In the genomic region with DNA sequence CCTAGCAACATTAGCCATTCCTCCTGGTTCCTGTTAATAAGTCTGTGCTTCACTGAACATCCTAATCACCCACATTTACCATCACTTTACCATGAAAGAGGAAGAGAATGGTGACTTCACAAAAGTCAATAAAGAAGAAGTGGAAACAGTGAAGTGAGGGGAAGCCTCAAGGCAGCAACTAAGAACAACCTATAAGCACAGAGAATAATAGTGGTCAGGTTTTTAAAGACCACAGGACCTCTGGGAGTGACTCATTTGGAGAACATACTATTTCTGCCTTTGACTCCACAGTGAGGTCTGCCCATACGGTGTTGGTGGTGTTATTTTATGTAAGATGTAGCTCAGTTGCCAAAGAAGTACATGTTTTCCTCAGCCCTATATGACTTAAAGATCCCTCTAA, we compare ENCODE assay signal across 9 cellular contexts.
DNase-seq lines count a peak whose midpoint lies in the region; ATAC-seq, FAIRE-seq and TF ChIP-seq lines count a peak whose summit lies in the region.
"Had no signal": no experiment of that assay in that cellular context is flagged by ENCODE, and none has a peak within 500 bp of the region (broad histone marks: within the 10 kb centered on the region; RNA-seq: fewer than 3 reads in every experiment).

No MANE protein-coding gene starts in this region.

- TF ChIP-seq CTCF in NB4 (IDR thresholded peaks at IDR 0.05; ENCODE audit: low read depth, low read length), result no peak
- no peak for TF ChIP-seq CTCF in bronchial epithelial cell (IDR thresholded peaks at IDR 0.05; ENCODE audit: insufficient read depth, low read length, severe bottlenecking)
- no peak for TF ChIP-seq CTCF in WERI-Rb-1 (IDR thresholded peaks at IDR 0.05; ENCODE audit: low read depth, low read length)
- no peak for TF ChIP-seq CTCF in endothelial cell (IDR thresholded peaks at IDR 0.05; ENCODE audit: unreplicated experiment)
- TF ChIP-seq CTCF in D721Med (IDR thresholded peaks at IDR 0.05; ENCODE audit: insufficient read depth, missing control alignments), result no peak

- no peak overlapping the region for H3K4me3 Mint-ChIP-seq in stimulated activated memory B cell treated with anti-CD40 and anti-IgM and Interleukin-4, amounts not matched to agents 10 μg/mL and 1 μg/mL and 100 μg/mL, for 72 hours
- H3K4me3 Mint-ChIP-seq in endothelial cell (ENCODE audit: unreplicated experiment), result no peak overlapping the region

- DNase-seq in NB4 (ENCODE audit: low read depth) (peak; percentile 93), bronchial epithelial cell (ENCODE audit: low read depth) (peak; percentile 47), WERI-Rb-1 (no peak), endothelial cell (ENCODE audit: low spot score) (no peak), D721Med (ENCODE audit: insufficient read length, low spot score) (no peak)

- no peak overlapping the region for H3K4me3 ChIP-seq in NB4 (ENCODE audit: low read depth, low read length)
- no peak overlapping the region for H3K4me3 ChIP-seq in bronchial epithelial cell (ENCODE audit: low read depth, low read length)
- H3K4me3 ChIP-seq in WERI-Rb-1 (ENCODE audit: low read depth, low read length), result no peak overlapping the region
- H3K4me3 ChIP-seq: SK-N-MC had no signal

- no peaks in the 10 kb centered on the region for H3K27me3 Mint-ChIP-seq in stimulated activated memory B cell treated with anti-CD40 and anti-IgM and Interleukin-4, amounts not matched to agents 10 μg/mL and 1 μg/mL and 100 μg/mL, for 72 hours
- peaks cover 4% of the 10 kb centered on the region for H3K27me3 Mint-ChIP-seq in endothelial cell (ENCODE audit: unreplicated experiment)

- no peak for FAIRE-seq in bronchial epithelial cell (lab: Jason Lieb, UNC)
- FAIRE-seq in D721Med (lab: Jason Lieb, UNC), result no peak

- ATAC-seq in GM18868 (IDR thresholded peaks at IDR 0.05; ENCODE audit: unreplicated experiment), result peak; percentile 86
- ATAC-seq in HG02588 (IDR thresholded peaks at IDR 0.05; ENCODE audit: unreplicated experiment), result peak; percentile 87
- peak; percentile 95 for ATAC-seq in stimulated activated memory B cell treated with anti-CD40 and anti-IgM and Interleukin-4, amounts not matched to agents 10 μg/mL and 1 μg/mL and 100 μg/mL, for 72 hours

- H3K9me3 Mint-ChIP-seq in stimulated activated memory B cell treated with anti-CD40 and anti-IgM and Interleukin-4, amounts not matched to agents 10 μg/mL and 1 μg/mL and 100 μg/mL, for 72 hours, result no peaks in the 10 kb centered on the region
- no peaks in the 10 kb centered on the region for H3K9me3 Mint-ChIP-seq in endothelial cell (ENCODE audit: unreplicated experiment)

- H3K27ac Mint-ChIP-seq in stimulated activated memory B cell treated with anti-CD40 and anti-IgM and Interleukin-4, amounts not matched to agents 10 μg/mL and 1 μg/mL and 100 μg/mL, for 72 hours, result peak overlapping the region; percentile 94
- no peak overlapping the region for H3K27ac Mint-ChIP-seq in endothelial cell (ENCODE audit: unreplicated experiment)

- H3K27me3 ChIP-seq in bronchial epithelial cell (ENCODE audit: control insufficient read depth, insufficient read depth, low read length) (no peaks in the 10 kb centered on the region), WERI-Rb-1 (ENCODE audit: insufficient read depth, low read depth, severe bottlenecking) (no peaks in the 10 kb centered on the region)

- H3K36me3 ChIP-seq in bronchial epithelial cell (ENCODE audit: control insufficient read depth, insufficient read depth, low read length) (no peaks in the 10 kb centered on the region), WERI-Rb-1 (no peaks in the 10 kb centered on the region)

- no peak overlapping the region for H3K27ac ChIP-seq in WERI-Rb-1
- H3K27ac ChIP-seq: SK-N-MC had no signal

- peaks cover 55% of the 10 kb centered on the region for H3K4me1 Mint-ChIP-seq in stimulated activated memory B cell treated with anti-CD40 and anti-IgM and Interleukin-4, amounts not matched to agents 10 μg/mL and 1 μg/mL and 100 μg/mL, for 72 hours
- H3K4me1 Mint-ChIP-seq in endothelial cell (ENCODE audit: unreplicated experiment), result peaks cover 14% of the 10 kb centered on the region

- no peaks in the 10 kb centered on the region for H3K36me3 Mint-ChIP-seq in stimulated activated memory B cell treated with anti-CD40 and anti-IgM and Interleukin-4, amounts not matched to agents 10 μg/mL and 1 μg/mL and 100 μg/mL, for 72 hours
- no peaks in the 10 kb centered on the region for H3K36me3 Mint-ChIP-seq in endothelial cell (ENCODE audit: low read depth, unreplicated experiment)

- no peaks in the 10 kb centered on the region for H3K9me3 ChIP-seq in WERI-Rb-1 (ENCODE audit: severe bottlenecking)

- TF ChIP-seq POLR2A in NB4 (IDR thresholded peaks at IDR 0.05; ENCODE audit: extremely low read depth, insufficient read length), result no peak

Comparison
In these comparisons a context has a peak if more than half of its experiments do, and no peak if none do; other contexts are left out.
1. DNase-seq: peak in NB4 (single experiment) and bronchial epithelial cell (single experiment); none in WERI-Rb-1 (single experiment), endothelial cell (single experiment) and D721Med (single experiment).
2. Peak in every context shown above with its lines, with median percentiles within 50 percentile points of each other: ATAC-seq.